9 cellular contexts compared by ENCODE assay signal in genomic region chr20:39986231-39986904, GRCh38.
DNase-seq lines count a peak whose midpoint lies in the region; TF ChIP-seq lines count a peak whose summit lies in the region.
"Had no signal": no experiment of that assay in that cellular context is flagged by ENCODE, and none has a peak within 500 bp of the region (broad histone marks: within the 10 kb centered on the region; RNA-seq: fewer than 3 reads in every experiment).

No MANE protein-coding gene starts in this region.

- intact Hi-C loops in uterus (cut with DNase I; ENCODE audit: low total_unique reads): no loop called here

- WGBS in mesodermal cell (ENCODE audit: insufficient coverage in 2 of 2), 2 experiments: 23 to 24% methylated on average over 4 to 5 of the region's 6 CpGs

- H3K36me3 ChIP-seq in mesodermal cell (ENCODE audit: control insufficient read depth, insufficient read depth, low read length) (no peaks in the 10 kb centered on the region), uterus (no peaks in the 10 kb centered on the region)
- H3K36me3 ChIP-seq: BLaER1 treated with 17β-estradiol and CSF1 and Interleukin-3, amounts not matched to agents 10 nM and 100 nM had no signal

- H3K4me3 ChIP-seq in mesodermal cell (ENCODE audit: extremely low read depth, insufficient read depth, low read length, poor library complexity, severe bottlenecking) (no peak overlapping the region), uterus (no peak overlapping the region)
- H3K4me3 ChIP-seq: BLaER1 treated with 17β-estradiol and CSF1 and Interleukin-3, amounts not matched to agents 10 nM and 100 nM had no signal

- H3K9me3 ChIP-seq in mesodermal cell (ENCODE audit: control insufficient read depth, low read length) (peaks cover 7% of the 10 kb centered on the region), uterus (no peaks in the 10 kb centered on the region)

- no peak for TF ChIP-seq CTCF in uterus (IDR thresholded peaks at IDR 0.05)

- H3K27ac ChIP-seq in mesodermal cell (ENCODE audit: low read depth, low read length, severe bottlenecking): peak overlapping the region; percentile 99
- peak overlapping the region; percentile 66 to 78 for H3K27ac ChIP-seq in uterus

- peak; percentile 43 for DNase-seq in NCI-H2171 treated with DMSO at 0.1 percent for 48 hours (lab: John Stamatoyannopoulos, UW)
- DNase-seq in NCI-H2171 (lab: John Stamatoyannopoulos, UW): no peak
- peak; percentile 30 for DNase-seq in epidermal melanocyte (ENCODE audit: insufficient read length, low spot score)
- peak; percentile 57 to 68 for DNase-seq in uterus
- DNase-seq in effector CD8-positive, alpha-beta T cell (lab: John Stamatoyannopoulos, UW): no peak
- DNase-seq in stimulated activated naive CD4-positive, alpha-beta T cell treated with Interleukin-2 at 50 U/mL for 16 hours (lab: John Stamatoyannopoulos, UW): no peak
- no peak for DNase-seq in DMS53 (lab: John Stamatoyannopoulos, UW)

- TF ChIP-seq POLR2A in uterus (IDR thresholded peaks at IDR 0.05): no peak

- H3K27me3 ChIP-seq in uterus: no peaks in the 10 kb centered on the region
- H3K27me3 ChIP-seq: BLaER1 treated with 17β-estradiol and CSF1 and Interleukin-3, amounts not matched to agents 10 nM and 100 nM had no signal

- H3K4me1 ChIP-seq in mesodermal cell (ENCODE audit: control insufficient read depth, insufficient read depth, low read length, poor library complexity, severe bottlenecking): peaks cover 37% of the 10 kb centered on the region
- peaks cover 7 to 8% of the 10 kb centered on the region in 2 donors for H3K4me1 ChIP-seq in uterus

Comparison
In these comparisons a context has a peak if more than half of its experiments do, and no peak if none do; other contexts are left out.
1. DNase-seq: peak in NCI-H2171 treated with DMSO at 0.1 percent for 48 hours (single experiment), epidermal melanocyte (single experiment) and uterus (2 of 2); none in NCI-H2171 (single experiment), effector CD8-positive, alpha-beta T cell (single experiment), stimulated activated naive CD4-positive, alpha-beta T cell treated with Interleukin-2 at 50 U/mL for 16 hours (single experiment) and DMS53 (single experiment).